ENCODE assay signal across 18 cellular contexts in the genomic region with DNA sequence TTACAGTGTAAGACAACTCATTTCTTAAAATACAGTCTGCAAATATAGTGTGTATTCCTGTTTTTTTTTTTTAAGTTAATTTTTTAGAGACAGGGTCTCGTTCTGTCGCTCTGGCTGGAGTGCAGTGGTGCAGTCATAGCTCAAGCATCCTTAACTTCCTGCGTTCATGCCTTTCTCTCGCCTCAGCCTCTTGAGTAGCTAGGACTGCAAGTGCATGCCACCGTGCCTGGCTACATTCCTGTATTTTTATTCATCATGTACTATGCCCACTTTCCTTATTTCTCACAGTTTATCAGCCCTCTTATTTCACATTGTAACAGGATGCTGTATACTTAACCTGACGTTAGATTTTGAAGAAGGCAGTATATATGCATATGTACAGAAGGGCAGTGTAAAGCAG. TPM values are rescaled to one million over a fixed set of nuclear protein-coding genes. Genes with fewer than 3 reads are reported as not detected.
DNase-seq lines count a peak whose midpoint lies in the region; ATAC-seq, FAIRE-seq and TF ChIP-seq lines count a peak whose summit lies in the region.
"Had no signal": no experiment of that assay in that cellular context is flagged by ENCODE, and none has a peak within 500 bp of the region (broad histone marks: within the 10 kb centered on the region; RNA-seq: fewer than 3 reads in every experiment).

No MANE protein-coding gene starts in this region.

- H3K4me1 ChIP-seq in RWPE2 (ENCODE audit: insufficient read depth, poor library complexity, severe bottlenecking): no peaks in the 10 kb centered on the region
- H3K4me1 ChIP-seq in endothelial cell of umbilical vein (ENCODE audit: control insufficient read depth, extremely low read depth, insufficient read depth, low read length): peaks cover 22% of the 10 kb centered on the region
- no peaks in the 10 kb centered on the region for H3K4me1 ChIP-seq in hepatocyte (ENCODE audit: insufficient read depth)

- intact Hi-C loops in endothelial cell of umbilical vein (cut with micrococcal nuclease): loop anchor here (1.0 kb wide), 1 partner anchor 13 kb away; no protein-coding TSS in a partner anchor

- CTCF ChIA-PET in endothelial cell of umbilical vein (lab: Charles Lee): interaction anchor here (1.2 kb wide), 1 partner anchor 26 kb away, joined by 3 read pairs; no protein-coding TSS in a partner anchor

- no peak for FAIRE-seq in endothelial cell of umbilical vein (lab: Jason Lieb, UNC)
- FAIRE-seq: islet of Langerhans had no signal

- no peak overlapping the region for H3K9ac ChIP-seq in endothelial cell of umbilical vein (replicated peaks; ENCODE audit: extremely low read depth, insufficient read depth, low read length)

- H3K36me3 ChIP-seq in RWPE2 (ENCODE audit: low read depth) (peaks cover 90% of the 10 kb centered on the region), endothelial cell of umbilical vein (ENCODE audit: control insufficient read depth in 2 of 2, extremely low read depth in 1 of 2, insufficient read depth in 2 of 2, low read length in 2 of 2) (peaks cover 6 to 16% of the 10 kb centered on the region in 2 experiments), hepatocyte (replicated peaks; ENCODE audit: insufficient read depth, low read depth) (no peaks in the 10 kb centered on the region)

- H3K27ac ChIP-seq in RWPE2 (ENCODE audit: poor library complexity, severe bottlenecking): no peak overlapping the region
- H3K27ac ChIP-seq in endothelial cell of umbilical vein (ENCODE audit: insufficient read depth, low read depth, low read length): no peak overlapping the region
- no peak overlapping the region for H3K27ac ChIP-seq in hepatocyte
- H3K27ac ChIP-seq: ascending aorta, C4-2B, gastroesophageal sphincter had no signal

- H3K27me3 ChIP-seq in RWPE2 (ENCODE audit: insufficient read depth, poor library complexity, severe bottlenecking) (no peaks in the 10 kb centered on the region), endothelial cell of umbilical vein (ENCODE audit: control insufficient read depth in 2 of 2, insufficient read depth in 2 of 2, low read length in 2 of 2) (no peaks in the 10 kb centered on the region), hepatocyte (no peaks in the 10 kb centered on the region)
- H3K27me3 ChIP-seq: ascending aorta, gastroesophageal sphincter had no signal

- H2AFZ ChIP-seq in endothelial cell of umbilical vein (ENCODE audit: low read depth, low read length) (no peak overlapping the region), hepatocyte (no peak overlapping the region)

- dilution Hi-C loops in endothelial cell of umbilical vein (cut with MboI; ENCODE audit: extremely low pct_ligation_motif_present, low sequenced_read_pairs): no loop called here

- H3K9me3 ChIP-seq in RWPE2 (ENCODE audit: severe bottlenecking) (no peaks in the 10 kb centered on the region), endothelial cell of umbilical vein (replicated peaks; ENCODE audit: control insufficient read depth, insufficient read depth, low read length) (no peaks in the 10 kb centered on the region), hepatocyte (ENCODE audit: low read depth) (no peaks in the 10 kb centered on the region)
- H3K9me3 ChIP-seq: ascending aorta, gastroesophageal sphincter had no signal

- peaks cover 31 to 49% of the 10 kb centered on the region in 2 donors for H3K4me1 Mint-ChIP-seq in effector memory CD8-positive, alpha-beta T cell (ENCODE audit: low read depth in 2 of 2)

- BruUV-seq in endothelial cell of umbilical vein (replicated peaks; lab: Mats Ljungman, UMichigan): no TSS peak

- H3K9me1 ChIP-seq in endothelial cell of umbilical vein (replicated peaks; ENCODE audit: control insufficient read depth, extremely low read depth, insufficient read depth, low read length): no peaks in the 10 kb centered on the region

- TF ChIP-seq POLR2A in endothelial cell of umbilical vein (IDR thresholded peaks at IDR 0.05; ENCODE audit: low read depth, low read length): no peak

- H3K4me2 ChIP-seq in endothelial cell of umbilical vein (ENCODE audit: insufficient read depth, low read length) (no peak overlapping the region), hepatocyte (no peak overlapping the region)

- POLR2A ChIA-PET in endothelial cell of umbilical vein (lab: Charles Lee): no interaction called here

- H3K9me3 Mint-ChIP-seq in effector memory CD8-positive, alpha-beta T cell: no peaks in the 10 kb centered on the region
- H3K9me3 Mint-ChIP-seq: activated CD4-positive, alpha-beta memory T cell treated with anti-CD3 and anti-CD28 coated beads, Interleukin-2, amount 10 ng/mL, durations not matched to agents 7 days and 5 days had no signal

- H3K79me2 ChIP-seq in endothelial cell of umbilical vein (ENCODE audit: control insufficient read depth, insufficient read depth, low read length) (peaks cover 60% of the 10 kb centered on the region), hepatocyte (peaks cover 41% of the 10 kb centered on the region)

- H3K9me2 ChIP-seq in hepatocyte (replicated peaks; ENCODE audit: insufficient read depth): no peaks in the 10 kb centered on the region

- H3K4me3 ChIP-seq in RWPE2 (ENCODE audit: severe bottlenecking) (no peak overlapping the region), endothelial cell of umbilical vein (replicated peaks in 1 of 3; ENCODE audit: insufficient read depth in 1 of 3, low read depth in 1 of 3, low read length in 3 of 3) (no peak overlapping the region), hepatocyte (no peak overlapping the region)
- H3K4me3 ChIP-seq: ascending aorta, gastroesophageal sphincter had no signal

- peak; percentile 31; the same call in 1 of the 3 replicates for ATAC-seq in RWPE2 (ENCODE audit: low read depth)
- ATAC-seq in HG02840 (IDR thresholded peaks at IDR 0.05; ENCODE audit: low FRiP score, unreplicated experiment): no peak
- no peak for ATAC-seq in effector memory CD8-positive, alpha-beta T cell (replicated peaks)
- ATAC-seq: gastroesophageal sphincter had no signal

- peaks cover 88% of the 10 kb centered on the region for H3K36me3 Mint-ChIP-seq in effector memory CD8-positive, alpha-beta T cell (ENCODE audit: insufficient read depth)

- H3K27ac Mint-ChIP-seq in effector memory CD8-positive, alpha-beta T cell: no peak overlapping the region
- H3K27ac Mint-ChIP-seq: activated CD4-positive, alpha-beta memory T cell treated with anti-CD3 and anti-CD28 coated beads, Interleukin-2, amount 10 ng/mL, durations not matched to agents 7 days and 5 days had no signal

- TF ChIP-seq CTCF in RWPE2 (IDR thresholded peaks at IDR 0.05; ENCODE audit: poor library complexity, severe bottlenecking): no peak
- TF ChIP-seq CTCF in endothelial cell of umbilical vein (IDR thresholded peaks at IDR 0.05; ENCODE audit: extremely low read depth in 1 of 2, insufficient read depth in 1 of 2, low read depth in 1 of 2, low read length in 2 of 2): no peak
- TF ChIP-seq CTCF in hepatocyte (IDR thresholded peaks at IDR 0.05; ENCODE audit: poor library complexity): no peak

- 95% methylated on average over 6 of the region's 6 CpGs for WGBS in hepatocyte (ENCODE audit: low lambda C conversion rate, missing lambda C conversion rate)

- no peak overlapping the region for H3K4me3 Mint-ChIP-seq in effector memory CD8-positive, alpha-beta T cell
- H3K4me3 Mint-ChIP-seq: activated CD4-positive, alpha-beta memory T cell treated with anti-CD3 and anti-CD28 coated beads, Interleukin-2, amount 10 ng/mL, durations not matched to agents 7 days and 5 days had no signal

- H3K27me3 Mint-ChIP-seq in effector memory CD8-positive, alpha-beta T cell: no peaks in the 10 kb centered on the region
- H3K27me3 Mint-ChIP-seq: activated CD4-positive, alpha-beta memory T cell treated with anti-CD3 and anti-CD28 coated beads, Interleukin-2, amount 10 ng/mL, durations not matched to agents 7 days and 5 days had no signal

- DNase-seq in EL (peak; percentile 95), RWPE2 (ENCODE audit: low spot score) (no peak), endothelial cell of umbilical vein (ENCODE audit: low read depth, low spot score) (no peak), non-pigmented ciliary epithelial cell (ENCODE audit: low read depth) (peak; percentile 87), hepatocyte (ENCODE audit: low spot score) (no peak), germinal center (ENCODE audit: low spot score) (no peak)
- no peak for DNase-seq in effector memory CD8-positive, alpha-beta T cell
- DNase-seq: activated CD4-positive, alpha-beta memory T cell treated with anti-CD3 and anti-CD28 coated beads, Interleukin-2, amount 10 ng/mL, durations not matched to agents 7 days and 5 days; DMS79 treated with DMSO at 0.1 percent for 48 hours; GOT3; midbrain; nucleus accumbens; stimulated activated naive CD4-positive, alpha-beta T cell treated with Interleukin-2 at 50 U/mL for 16 hours had no signal

- H4K20me1 ChIP-seq in endothelial cell of umbilical vein (replicated peaks; ENCODE audit: control insufficient read depth, extremely low read depth, insufficient read depth, low read length) (peaks cover 8% of the 10 kb centered on the region), hepatocyte (ENCODE audit: insufficient read depth, poor library complexity, severe bottlenecking) (no peaks in the 10 kb centered on the region)

TF ChIP-seq in endothelial cell of umbilical vein, 7 proteins besides CTCF, POLR2A, EP300 and RAD21 (continues in another document):
- TF ChIP-seq MAX (IDR thresholded peaks at IDR 0.05; ENCODE audit: insufficient read depth, insufficient read length): no peak

RNA-seq across cellular contexts. Expression of gene MIER1, which starts 26.7 kb away (rescaled TPM):
- total RNA-seq in endothelial cell of umbilical vein (36.8 and 38.5 TPM in 2 replicates), hepatocyte (41.9 and 42.2 TPM in 2 replicates)
- polyA plus RNA-seq in endothelial cell of umbilical vein (5.5 and 7.3 TPM in 2 replicates), hepatocyte (17.9 and 19.3 TPM in 2 replicates)
- 8.9 and 10.0 TPM in 2 replicates for polyA plus RNA-seq in endothelial cell of umbilical vein (2011; cell fraction: cytosol; rRNA removed)
- polyA plus RNA-seq in endothelial cell of umbilical vein (2011; cell fraction: nucleus; rRNA removed): 15.3 and 21.9 TPM in 2 replicates
- 19.8 and 25.9 TPM in 2 replicates for polyA plus RNA-seq in endothelial cell of umbilical vein (2012)
- polyA minus RNA-seq in endothelial cell of umbilical vein: 23.9 and 24.9 TPM in 2 replicates
- 23.9 TPM for polyA minus RNA-seq in endothelial cell of umbilical vein (2011; cell fraction: cytosol; rRNA and poly(A)+ RNA removed)
- 64.4 and 88.3 TPM in 2 replicates for polyA minus RNA-seq in endothelial cell of umbilical vein (2011; cell fraction: nucleus; rRNA and poly(A)+ RNA removed)

RNA-seq across cellular contexts. Expression of gene DNAI4, which starts 26.9 kb away (rescaled TPM):
- total RNA-seq in endothelial cell of umbilical vein: 3.3 and 4.8 TPM in 2 replicates
- 0.46 and 0.51 TPM in 2 replicates for polyA plus RNA-seq in endothelial cell of umbilical vein
- 0.71 and 0.86 TPM in 2 replicates for polyA plus RNA-seq in endothelial cell of umbilical vein (2011; cell fraction: cytosol; rRNA removed)
- 0.62 and 1.7 TPM in 2 replicates for polyA plus RNA-seq in endothelial cell of umbilical vein (2011; cell fraction: nucleus; rRNA removed)
- 0.38 and 5.2 TPM in 2 replicates for polyA plus RNA-seq in endothelial cell of umbilical vein (2012)
- polyA minus RNA-seq in endothelial cell of umbilical vein: 0.73 and 0.85 TPM in 2 replicates
- not detected for polyA minus RNA-seq in endothelial cell of umbilical vein (2011; cell fraction: cytosol; rRNA and poly(A)+ RNA removed)
- polyA minus RNA-seq in endothelial cell of umbilical vein (2011; cell fraction: nucleus; rRNA and poly(A)+ RNA removed): 1.4 and 1.7 TPM in 2 replicates
- total RNA-seq in hepatocyte: 5.9 and 7.6 TPM in 2 replicates
- 2.9 and 3.1 TPM in 2 replicates for polyA plus RNA-seq in hepatocyte
- total RNA-seq: ascending aorta had no signal

Comparison
In these comparisons a context has a peak if more than half of its experiments do, and no peak if none do; other contexts are left out.
1. DNase-seq: peak in EL (single experiment) and non-pigmented ciliary epithelial cell (single experiment); none in RWPE2 (single experiment), endothelial cell of umbilical vein (single experiment), hepatocyte (single experiment), germinal center (single experiment) and effector memory CD8-positive, alpha-beta T cell (0 of 3).